8 cellular contexts compared by ENCODE assay signal in genomic region chr11:65492637-65493366, GRCh38. TPM values are rescaled to one million over a fixed set of nuclear protein-coding genes. Genes with fewer than 3 reads are reported as not detected.
DNase-seq lines count a peak whose midpoint lies in the region; ATAC-seq and TF ChIP-seq lines count a peak whose summit lies in the region.

No MANE protein-coding gene starts in this region.

- H3K27ac ChIP-seq in HL-60 (replicated peaks): peak overlapping the region; percentile 79
- peak overlapping the region; percentile 100 for H3K27ac ChIP-seq in VCaP
- H3K27ac ChIP-seq in foreskin keratinocyte: peak overlapping the region; percentile 96
- peak overlapping the region; percentile 100 for H3K27ac ChIP-seq in parathyroid adenoma

- H3K27me3 ChIP-seq in HL-60 (ENCODE audit: insufficient read depth, poor library complexity, severe bottlenecking) (no peaks in the 10 kb centered on the region), foreskin keratinocyte (no peaks in the 10 kb centered on the region), parathyroid adenoma (ENCODE audit: control insufficient read depth, insufficient read depth, low read length) (no peaks in the 10 kb centered on the region)

- DNase-seq in NCI-H1092 treated with DMSO at 0.1 percent for 48 hours (lab: John Stamatoyannopoulos, UW) (peak; percentile 69), NCI-H1092 (lab: John Stamatoyannopoulos, UW) (no peak), HL-60 (ENCODE audit: low read depth in 1 of 2, low spot score in 1 of 2) (peak; percentile 55 to 80), foreskin keratinocyte (peak in 1 of 2 donors; percentile 94), NCI-H2029 treated with DMSO at 0.1 percent for 48 hours (lab: John Stamatoyannopoulos, UW) (no peak)
- no peak for DNase-seq in stimulated activated naive CD4-positive, alpha-beta T cell (lab: John Stamatoyannopoulos, UW)

- H2AFZ ChIP-seq in parathyroid adenoma: peak overlapping the region; percentile 60

- peak overlapping the region; percentile 46 for H3K9ac ChIP-seq in parathyroid adenoma

- peaks cover 4% of the 10 kb centered on the region for H3K79me2 ChIP-seq in parathyroid adenoma

- no peak overlapping the region for H3K4me3 ChIP-seq in HL-60 (replicated peaks; ENCODE audit: insufficient read depth, low read length)
- H3K4me3 ChIP-seq in parathyroid adenoma (ENCODE audit: low read depth, low read length): peak overlapping the region; percentile 24

- H3K36me3 ChIP-seq in parathyroid adenoma (ENCODE audit: control insufficient read depth, insufficient read depth, low read length): no peaks in the 10 kb centered on the region

- TF ChIP-seq CTCF in HL-60 (IDR thresholded peaks at IDR 0.05; ENCODE audit: insufficient read depth, low read length): no peak
- no peak for TF ChIP-seq CTCF in VCaP (conservative IDR thresholded peaks at IDR 0.05)
- no peak for TF ChIP-seq CTCF in foreskin keratinocyte (conservative IDR thresholded peaks at IDR 0.05)
- TF ChIP-seq CTCF in parathyroid adenoma (IDR thresholded peaks at IDR 0.05): no peak

- H3K4me2 ChIP-seq in parathyroid adenoma (ENCODE audit: low read length): peak overlapping the region; percentile 57

- H3K4me1 ChIP-seq in foreskin keratinocyte (peaks cover 49% of the 10 kb centered on the region), parathyroid adenoma (peaks cover 74% of the 10 kb centered on the region)

- ATAC-seq in foreskin keratinocyte: peak; percentile 36

- no peaks in the 10 kb centered on the region for H3K9me3 ChIP-seq in parathyroid adenoma (ENCODE audit: control insufficient read depth, low read length)

RNA-seq across cellular contexts. Expression of gene MALAT1, which starts 6.0 kb away (rescaled TPM):
- 1,538 and 2,710 TPM in 2 replicates for total RNA-seq in foreskin keratinocyte
- polyA plus RNA-seq in foreskin keratinocyte: 10.1 and 11.9 TPM in 2 replicates

RNA-seq across cellular contexts. Expression of gene SCYL1, which starts 32.1 kb away (rescaled TPM):
- total RNA-seq in foreskin keratinocyte: 62.2 and 66.1 TPM in 2 replicates
- 62.0 and 62.8 TPM in 2 replicates for polyA plus RNA-seq in foreskin keratinocyte

Comparison
In these comparisons a context has a peak if more than half of its experiments do, and no peak if none do; other contexts are left out.
1. DNase-seq: peak in NCI-H1092 treated with DMSO at 0.1 percent for 48 hours (single experiment) and HL-60 (2 of 2); none in NCI-H1092 (single experiment), NCI-H2029 treated with DMSO at 0.1 percent for 48 hours (single experiment) and stimulated activated naive CD4-positive, alpha-beta T cell (0 of 6).
2. Peak in every context shown above with its lines, with median percentiles within 50 percentile points of each other: H3K27ac ChIP-seq.